Comparison of ENCODE assay signal across 1 cellular context in genomic region chr1:119340861-119341261, GRCh38.
A peak's percentile ranks its signal among the peaks of the same experiment; 100 is the strongest.
TF ChIP-seq lines count a peak whose summit lies in the region.

No MANE protein-coding gene starts in this region.

TF ChIP-seq in HepG2, 621 proteins besides CTCF, POLR2A, EP300 and RAD21 (continued from another document):
- 0 out of 2 replicates have a peak, but pooled peaks have one; percentile 1 for TF ChIP-seq GMEB1 (CRISPR knock-in tag; IDR thresholded peaks at IDR 0.05; ENCODE audit: borderline replicate concordance)
- no peak for TF ChIP-seq THAP7 (CRISPR knock-in tag; IDR thresholded peaks at IDR 0.05)
- TF ChIP-seq POGK (CRISPR knock-in tag; conservative IDR thresholded peaks at IDR 0.05): no peak
- no peak for TF ChIP-seq MTF2 (CRISPR knock-in tag; IDR thresholded peaks at IDR 0.05; ENCODE audit: borderline replicate concordance)
- TF ChIP-seq ZNF781 (CRISPR knock-in tag; IDR thresholded peaks at IDR 0.05; ENCODE audit: borderline replicate concordance, not compliant biosample characterization): no peak
- TF ChIP-seq EEA1 (CRISPR knock-in tag; IDR thresholded peaks at IDR 0.05; ENCODE audit: borderline replicate concordance): no peak
- no peak for TF ChIP-seq ZNF136 (CRISPR knock-in tag; IDR thresholded peaks at IDR 0.05; ENCODE audit: low read depth)
- no peak for TF ChIP-seq TBX2 (CRISPR knock-in tag; IDR thresholded peaks at IDR 0.05; ENCODE audit: borderline replicate concordance)
- peak; percentile 3 for TF ChIP-seq XRCC5 (optimal IDR thresholded peaks at IDR 0.05; ENCODE audit: low read length)
